In the genomic region with DNA sequence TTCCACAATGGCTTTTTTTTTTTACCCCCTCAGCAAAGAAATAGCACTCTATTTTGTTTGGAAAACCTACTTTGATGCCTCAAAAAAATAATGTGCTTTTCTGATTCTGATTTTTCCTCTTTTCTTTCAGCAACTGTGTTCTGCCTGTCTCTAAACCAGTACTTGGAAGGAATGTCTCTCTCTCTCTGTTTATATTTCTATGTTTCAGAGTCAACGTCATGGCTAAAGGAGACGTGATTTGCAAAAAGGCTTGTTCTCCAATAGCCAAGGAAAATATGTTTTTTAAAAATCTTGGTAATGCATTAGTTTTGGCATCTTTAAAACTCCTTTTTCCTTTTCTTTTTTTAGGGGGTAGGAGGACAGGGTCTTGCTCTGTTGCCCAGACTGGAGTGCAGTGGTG, we compare ENCODE assay signal across 15 cellular contexts.
"Had no signal": no experiment of that assay in that cellular context is flagged by ENCODE, and none has a peak within 500 bp of the region (broad histone marks: within the 10 kb centered on the region; RNA-seq: fewer than 3 reads in every experiment).

No MANE protein-coding gene starts in this region.

- H3K36me3 ChIP-seq: brain microvascular endothelial cell, gastrocnemius medialis had no signal

- DNase-seq: activated B cell treated with CpG ODN at 0.5 μM for 24 hours; activated CD4-positive, alpha-beta T cell treated with anti-CD3 and anti-CD28 coated beads, Interleukin-2, amount 10 ng/mL, durations not matched to agents 7 days and 5 days; activated naive CD4-positive, alpha-beta T cell treated with anti-CD3 and anti-CD28 coated beads, Interleukin-2, amount 10 ng/mL, durations not matched to agents 7 days and 5 days; activated T-cell treated with anti-CD3 and anti-CD28 coated beads for 4 hours; endodermal cell; gastrocnemius medialis; kidney; left ventricle myocardium inferior; retina; SK-N-SH had no signal

- H3K9ac ChIP-seq: parathyroid adenoma, SK-N-SH had no signal

- H3K27me3 Mint-ChIP-seq: activated B cell treated with CpG ODN at 0.5 μM for 24 hours; activated CD4-positive, alpha-beta T cell treated with anti-CD3 and anti-CD28 coated beads, Interleukin-2, amount 10 ng/mL, durations not matched to agents 7 days and 5 days; type B pancreatic cell had no signal

- H3K4me3 ChIP-seq: gastrocnemius medialis, left ventricle myocardium inferior had no signal

- H3K27ac Mint-ChIP-seq: activated B cell treated with CpG ODN at 0.5 μM for 24 hours; activated CD4-positive, alpha-beta T cell treated with anti-CD3 and anti-CD28 coated beads, Interleukin-2, amount 10 ng/mL, durations not matched to agents 7 days and 5 days; activated naive CD4-positive, alpha-beta T cell treated with anti-CD3 and anti-CD28 coated beads, Interleukin-2, amount 10 ng/mL, durations not matched to agents 7 days and 5 days; activated T-helper 17 cell treated with anti-CD3 and anti-CD28 coated beads, Interleukin-2, amount 50 U/mL, for 72 hours; endodermal cell; stimulated activated effector memory CD8-positive, alpha-beta T cell treated with anti-CD3 and anti-CD28 coated beads, Interleukin-12 subunit alpha, Interleukin-12 subunit beta, amount 100 ng/mL, for 72 hours; type B pancreatic cell had no signal

- H3K36me3 Mint-ChIP-seq: activated naive CD4-positive, alpha-beta T cell treated with anti-CD3 and anti-CD28 coated beads, Interleukin-2, amount 10 ng/mL, durations not matched to agents 7 days and 5 days; stimulated activated effector memory CD8-positive, alpha-beta T cell treated with anti-CD3 and anti-CD28 coated beads, Interleukin-12 subunit alpha, Interleukin-12 subunit beta, amount 100 ng/mL, for 72 hours; type B pancreatic cell had no signal

- H2AFZ ChIP-seq: parathyroid adenoma had no signal

- H3K27me3 ChIP-seq: brain microvascular endothelial cell, gastrocnemius medialis had no signal

- H3K27ac ChIP-seq: gastrocnemius medialis, left ventricle myocardium inferior, parathyroid adenoma had no signal

- H3K4me2 ChIP-seq: SK-N-SH had no signal

- ATAC-seq: activated T-helper 17 cell treated with anti-CD3 and anti-CD28 coated beads, Interleukin-2, amount 50 U/mL, for 72 hours; gastrocnemius medialis; stimulated activated effector memory CD8-positive, alpha-beta T cell treated with anti-CD3 and anti-CD28 coated beads, Interleukin-12 subunit alpha, Interleukin-12 subunit beta, amount 100 ng/mL, for 72 hours had no signal

- H3K4me1 Mint-ChIP-seq: activated B cell treated with CpG ODN at 0.5 μM for 24 hours; activated CD4-positive, alpha-beta T cell treated with anti-CD3 and anti-CD28 coated beads, Interleukin-2, amount 10 ng/mL, durations not matched to agents 7 days and 5 days; activated naive CD4-positive, alpha-beta T cell treated with anti-CD3 and anti-CD28 coated beads, Interleukin-2, amount 10 ng/mL, durations not matched to agents 7 days and 5 days; activated T-helper 17 cell treated with anti-CD3 and anti-CD28 coated beads, Interleukin-2, amount 50 U/mL, for 72 hours; stimulated activated effector memory CD8-positive, alpha-beta T cell treated with anti-CD3 and anti-CD28 coated beads, Interleukin-12 subunit alpha, Interleukin-12 subunit beta, amount 100 ng/mL, for 72 hours had no signal

- H3K4me1 ChIP-seq: gastrocnemius medialis, left ventricle myocardium inferior, parathyroid adenoma had no signal

- H3K79me2 ChIP-seq: parathyroid adenoma had no signal

- H3K4me3 Mint-ChIP-seq: activated B cell treated with CpG ODN at 0.5 μM for 24 hours; activated CD4-positive, alpha-beta T cell treated with anti-CD3 and anti-CD28 coated beads, Interleukin-2, amount 10 ng/mL, durations not matched to agents 7 days and 5 days; activated naive CD4-positive, alpha-beta T cell treated with anti-CD3 and anti-CD28 coated beads, Interleukin-2, amount 10 ng/mL, durations not matched to agents 7 days and 5 days; activated T-helper 17 cell treated with anti-CD3 and anti-CD28 coated beads, Interleukin-2, amount 50 U/mL, for 72 hours; endodermal cell; stimulated activated effector memory CD8-positive, alpha-beta T cell treated with anti-CD3 and anti-CD28 coated beads, Interleukin-12 subunit alpha, Interleukin-12 subunit beta, amount 100 ng/mL, for 72 hours; type B pancreatic cell had no signal

- H3K9me3 ChIP-seq: gastrocnemius medialis had no signal
